ENCODE assay signal across 8 cellular contexts in genomic region chr1:36400825-36401601, GRCh38. TPM values are rescaled to one million over a fixed set of nuclear protein-coding genes. Genes with fewer than 3 reads are reported as not detected.
DNase-seq lines count a peak whose midpoint lies in the region; ATAC-seq, FAIRE-seq and TF ChIP-seq lines count a peak whose summit lies in the region.

No MANE protein-coding gene starts in this region.

- H3K4me2 ChIP-seq in fibroblast of lung (ENCODE audit: extremely low read depth, insufficient read depth, low read length) = peak overlapping the region; percentile 35
- no peak overlapping the region for H3K4me2 ChIP-seq in neural cell (ENCODE audit: low read length)

- no peaks in the 10 kb centered on the region for H3K9me3 Mint-ChIP-seq in activated CD8-positive, alpha-beta T cell treated with anti-CD3 and anti-CD28 coated beads for 36 hours

- FAIRE-seq in frontal cortex (lab: Jason Lieb, UNC) = no peak

- H3K27ac Mint-ChIP-seq in activated CD8-positive, alpha-beta T cell treated with anti-CD3 and anti-CD28 coated beads for 36 hours = peak overlapping the region; percentile 69

- POLR2A ChIA-PET in activated CD8-positive, alpha-beta T cell treated with anti-CD3 and anti-CD28 coated beads for 36 hours (lab: Charles Lee) = interaction anchor here (1.0 to 6.3 kb wide), 4 partner anchors 10 to 32 kb away, joined by 3 to 119 read pairs (median 4); partner anchors contain the start of gene STK40

- H3K36me3 Mint-ChIP-seq in activated CD8-positive, alpha-beta T cell treated with anti-CD3 and anti-CD28 coated beads for 36 hours (ENCODE audit: low read depth) = peaks cover 5% of the 10 kb centered on the region

- CTCF ChIA-PET in activated CD8-positive, alpha-beta T cell treated with anti-CD3 and anti-CD28 coated beads for 36 hours (lab: Charles Lee) = interaction anchor here (0.5 to 6.2 kb wide), 6 partner anchors 11 to 115 kb away, joined by 3 to 29 read pairs (median 3); no protein-coding TSS in a partner anchor

- DNase-seq in GM12865 (ENCODE audit: low read depth) = peak; percentile 92
- DNase-seq in HL-60 (ENCODE audit: low read depth in 1 of 2, low spot score in 1 of 2) = peak; percentile 96 to 97
- peak; percentile 88 for DNase-seq in activated CD8-positive, alpha-beta T cell treated with anti-CD3 and anti-CD28 coated beads for 36 hours
- peak in 1 of 2 donors; percentile 66 for DNase-seq in fibroblast of lung (ENCODE audit: low read depth in 2 of 2)
- DNase-seq in ureter (ENCODE audit: low spot score) = peak; percentile 81
- DNase-seq in frontal cortex (ENCODE audit: low spot score in 2 of 2) = no peak
- DNase-seq in 8988T = no peak

- peak overlapping the region; percentile 55 for H2AFZ ChIP-seq in fibroblast of lung (ENCODE audit: low read length)
- H2AFZ ChIP-seq in neural cell (ENCODE audit: low read depth, low read length) = no peak overlapping the region

- TF ChIP-seq RAD21 in neural cell (conservative IDR thresholded peaks at IDR 0.05) = no peak

- H3K4me1 ChIP-seq in fibroblast of lung (ENCODE audit: control insufficient read depth, extremely low read depth, insufficient read depth, low read length) = peaks cover 5% of the 10 kb centered on the region

- TF ChIP-seq EP300 in neural cell (conservative IDR thresholded peaks at IDR 0.05; ENCODE audit: poor library complexity, severe bottlenecking) = no peak

- H3K4me3 Mint-ChIP-seq in activated CD8-positive, alpha-beta T cell treated with anti-CD3 and anti-CD28 coated beads for 36 hours = peak overlapping the region; percentile 59

- H4K20me1 ChIP-seq in fibroblast of lung (ENCODE audit: control insufficient read depth, extremely low read depth, insufficient read depth, low read length) (no peaks in the 10 kb centered on the region), neural cell (ENCODE audit: insufficient read depth) (no peaks in the 10 kb centered on the region)

- peaks cover 14% of the 10 kb centered on the region for H3K79me2 ChIP-seq in fibroblast of lung (ENCODE audit: control insufficient read depth, insufficient read depth, low read length)
- H3K79me2 ChIP-seq in neural cell (replicated peaks; ENCODE audit: insufficient read depth, low read length) = no peaks in the 10 kb centered on the region

- peak; percentile 71 for ATAC-seq in activated CD8-positive, alpha-beta T cell treated with anti-CD3 and anti-CD28 coated beads for 36 hours

- H3K36me3 ChIP-seq in fibroblast of lung (ENCODE audit: control insufficient read depth, insufficient read depth, low read length) = no peaks in the 10 kb centered on the region
- H3K36me3 ChIP-seq in neural cell (ENCODE audit: insufficient read depth, low read length) = no peaks in the 10 kb centered on the region

- no peaks in the 10 kb centered on the region for H3K27me3 ChIP-seq in HL-60 (ENCODE audit: insufficient read depth, poor library complexity, severe bottlenecking)
- H3K27me3 ChIP-seq in fibroblast of lung (ENCODE audit: control insufficient read depth, insufficient read depth, low read length) = no peaks in the 10 kb centered on the region
- no peaks in the 10 kb centered on the region for H3K27me3 ChIP-seq in neural cell (ENCODE audit: insufficient read depth, low read depth, low read length)

- H3K4me3 ChIP-seq in GM12865 (ENCODE audit: low read depth, low read length) (peak overlapping the region; percentile 45), HL-60 (replicated peaks; ENCODE audit: insufficient read depth, low read length) (peak overlapping the region; percentile 56), fibroblast of lung (replicated peaks in 1 of 4; ENCODE audit: control extremely low read depth in 1 of 4, insufficient read depth in 1 of 4, low read depth in 3 of 4, low read length in 4 of 4) (peak overlapping the region in 3 of 4 experiments; percentile 26 to 51 (median 44)), neural cell (ENCODE audit: low read length) (peak overlapping the region; percentile 40)

- no peaks in the 10 kb centered on the region for H3K9me2 ChIP-seq in neural cell (ENCODE audit: insufficient read depth, low read length)

- peak overlapping the region; percentile 30 for H3K9ac ChIP-seq in fibroblast of lung (ENCODE audit: insufficient read depth, low read length)
- peak overlapping the region; percentile 5 for H3K9ac ChIP-seq in neural cell (ENCODE audit: low read length)

- H3F3A ChIP-seq in neural cell (ENCODE audit: insufficient read depth, low read length, poor library complexity, severe bottlenecking) = no peaks in the 10 kb centered on the region

- TF ChIP-seq CTCF in GM12865 (IDR thresholded peaks at IDR 0.05; ENCODE audit: insufficient read depth, low read depth, low read length, missing control alignments) (no peak), HL-60 (IDR thresholded peaks at IDR 0.05; ENCODE audit: insufficient read depth, low read length) (no peak), fibroblast of lung (conservative IDR thresholded peaks at IDR 0.05 in 1 of 2, IDR thresholded peaks at IDR 0.05 in 1 of 2; ENCODE audit: low read depth in 1 of 2, low read length in 2 of 2) (no peak), neural cell (IDR thresholded peaks at IDR 0.05; ENCODE audit: poor library complexity, severe bottlenecking) (no peak)
- no peak for TF ChIP-seq CTCF in activated CD8-positive, alpha-beta T cell treated with anti-CD3 and anti-CD28 coated beads for 36 hours (IDR thresholded peaks at IDR 0.05)

- H3K9me3 ChIP-seq in fibroblast of lung (ENCODE audit: control insufficient read depth, insufficient read depth, low read depth, low read length) = no peaks in the 10 kb centered on the region
- H3K9me3 ChIP-seq in neural cell (ENCODE audit: low read length) = no peaks in the 10 kb centered on the region

- H3K4me1 Mint-ChIP-seq in activated CD8-positive, alpha-beta T cell treated with anti-CD3 and anti-CD28 coated beads for 36 hours (ENCODE audit: low read depth) = peaks cover 26% of the 10 kb centered on the region

- H3K27me3 Mint-ChIP-seq in activated CD8-positive, alpha-beta T cell treated with anti-CD3 and anti-CD28 coated beads for 36 hours = no peaks in the 10 kb centered on the region

- intact Hi-C loops in activated CD8-positive, alpha-beta T cell treated with anti-CD3 and anti-CD28 coated beads for 36 hours (cut with micrococcal nuclease) = no loop called here

- peak overlapping the region; percentile 79 for H3K27ac ChIP-seq in HL-60 (replicated peaks)
- H3K27ac ChIP-seq in fibroblast of lung (ENCODE audit: insufficient read depth, low read length) = peak overlapping the region; percentile 71
- no peak overlapping the region for H3K27ac ChIP-seq in neural cell (ENCODE audit: low read length)

TF ChIP-seq in neural cell, 6 proteins besides CTCF, POLR2A, EP300 and RAD21 (continues in another document):
- TF ChIP-seq REST (IDR thresholded peaks at IDR 0.05; ENCODE audit: borderline replicate concordance) (no peak), SMC3 (conservative IDR thresholded peaks at IDR 0.05; ENCODE audit: poor library complexity) (no peak), MXI1 (conservative IDR thresholded peaks at IDR 0.05; ENCODE audit: poor library complexity, severe bottlenecking) (no peak), TAF1 (IDR thresholded peaks at IDR 0.05; ENCODE audit: low read depth) (no peak), EZH2 (IDR thresholded peaks at IDR 0.05; ENCODE audit: borderline replicate concordance, insufficient read depth, low read length, poor library complexity, severe bottlenecking) (no peak)

RNA-seq across cellular contexts. Expression of gene LSM10, which starts 3.3 kb away (rescaled TPM):
- 10 to 100 TPM; 43.8 to 46.2 TPM for total RNA-seq in activated CD8-positive, alpha-beta T cell treated with anti-CD3 and anti-CD28 coated beads for 36 hours
- 13.9 and 19.2 TPM in 2 replicates for total RNA-seq in fibroblast of lung
- polyA plus RNA-seq in fibroblast of lung = 33.5 and 49.1 TPM in 2 replicates
- 42.8 and 74.8 TPM in 2 replicates for polyA plus RNA-seq in fibroblast of lung (2012)
- polyA minus RNA-seq in fibroblast of lung (ENCODE audit: low replicate concordance) = 41.9 and 79.5 TPM in 2 replicates
- polyA plus RNA-seq in neural cell = 1.3 and 3.2 TPM in 2 replicates
- 1.0 and 2.7 TPM in 2 replicates for polyA minus RNA-seq in neural cell
- total RNA-seq in ureter = 28.9 TPM
- 3.3 TPM for total RNA-seq in frontal cortex

RNA-seq across cellular contexts. Expression of gene STK40, which starts 15.3 kb away (rescaled TPM):
- total RNA-seq in activated CD8-positive, alpha-beta T cell treated with anti-CD3 and anti-CD28 coated beads for 36 hours = 10 to 100 TPM; 41.2 to 44.4 TPM
- total RNA-seq in fibroblast of lung = 10.5 and 14.2 TPM in 2 replicates
- polyA plus RNA-seq in fibroblast of lung = 15.1 and 15.4 TPM in 2 replicates
- polyA plus RNA-seq in fibroblast of lung (2012) = 15.0 and 16.4 TPM in 2 replicates
- 22.0 and 28.6 TPM in 2 replicates for polyA minus RNA-seq in fibroblast of lung (ENCODE audit: low replicate concordance)
- 8.4 and 10.5 TPM in 2 replicates for polyA plus RNA-seq in neural cell
- 17.2 and 19.7 TPM in 2 replicates for polyA minus RNA-seq in neural cell
- 34.2 TPM for total RNA-seq in ureter
- total RNA-seq in frontal cortex = 10.6 TPM

RNA-seq across cellular contexts. Expression of gene OSCP1, which starts 49.2 kb away (rescaled TPM):
- total RNA-seq in activated CD8-positive, alpha-beta T cell treated with anti-CD3 and anti-CD28 coated beads for 36 hours = 1 to 10 TPM; 1.2 to 1.5 TPM
- total RNA-seq in fibroblast of lung (8.7 and 10.7 TPM in 2 replicates), ureter (13.4 TPM), frontal cortex (20.8 TPM)
- polyA plus RNA-seq in fibroblast of lung (6.1 and 6.5 TPM in 2 replicates), neural cell (16.2 and 20.7 TPM in 2 replicates)
- 6.6 and 6.7 TPM in 2 replicates for polyA plus RNA-seq in fibroblast of lung (2012)
- polyA minus RNA-seq in fibroblast of lung (ENCODE audit: low replicate concordance) (0.48 and 5.3 TPM in 2 replicates), neural cell (22.2 and 25.6 TPM in 2 replicates)

Comparison
In these comparisons a context has a peak if more than half of its experiments do, and no peak if none do; other contexts are left out.
1. DNase-seq: peak in GM12865 (single experiment), HL-60 (2 of 2), activated CD8-positive, alpha-beta T cell treated with anti-CD3 and anti-CD28 coated beads for 36 hours (single experiment) and ureter (single experiment); none in frontal cortex (0 of 2) and 8988T (single experiment).
2. Peak in every context shown above with its lines, with median percentiles within 50 percentile points of each other: H3K4me3 ChIP-seq.